Comparison of ENCODE assay signal across 18 cellular contexts in the genomic region with DNA sequence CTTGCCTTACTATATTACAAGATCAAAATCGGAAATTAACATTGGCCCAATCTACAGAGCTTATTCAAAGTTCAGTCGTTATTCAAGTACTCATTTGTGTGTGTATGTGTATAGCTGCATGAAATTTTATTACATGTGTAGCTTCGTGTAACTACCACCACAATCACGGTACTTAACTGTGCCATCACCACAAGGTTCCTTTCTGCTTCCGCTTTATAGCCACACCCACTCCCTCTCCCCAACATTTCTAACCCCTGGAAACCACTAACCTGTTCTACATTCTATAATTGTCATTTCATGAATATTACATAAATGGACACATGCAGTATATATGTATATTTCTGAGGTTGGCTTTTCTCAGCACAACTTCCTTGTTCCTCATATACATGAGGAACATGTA. TPM values are rescaled to one million over a fixed set of nuclear protein-coding genes. Genes with fewer than 3 reads are reported as not detected.
A peak's percentile ranks its signal among the peaks of the same experiment; 100 is the strongest.
DNase-seq lines count a peak whose midpoint lies in the region; ATAC-seq and TF ChIP-seq lines count a peak whose summit lies in the region.
"Had no signal": no experiment of that assay in that cellular context is flagged by ENCODE, and none has a peak within 500 bp of the region (broad histone marks: within the 10 kb centered on the region; RNA-seq: fewer than 3 reads in every experiment).

No MANE protein-coding gene starts in this region.

- DNase-seq in activated naive CD4-positive, alpha-beta T cell treated with anti-CD3 and anti-CD28 coated beads for 36 hours = no peak
- no peak for DNase-seq in activated naive CD4-positive, alpha-beta T cell (lab: John Stamatoyannopoulos, UW)
- no peak for DNase-seq in stimulated activated effector memory CD8-positive, alpha-beta T cell treated with anti-CD3 and anti-CD28 coated beads, Interleukin-12 subunit alpha, Interleukin-12 subunit beta, amount 100 ng/mL, for 72 hours (ENCODE audit: low spot score in 2 of 2)
- no peak for DNase-seq in endothelial cell (ENCODE audit: low spot score)
- DNase-seq: BE2C, IMR-90, Kasumi-1, NCI-H1105 treated with DMSO at 0.1 percent for 48 hours, NCI-H187, NCI-H446 treated with DMSO at 0.1 percent for 48 hours, NCI-H748 treated with DMSO at 0.1 percent for 48 hours had no signal

- H3K27ac Mint-ChIP-seq in activated naive CD4-positive, alpha-beta T cell treated with anti-CD3 and anti-CD28 coated beads for 36 hours = peak overlapping the region; percentile 44
- H3K27ac Mint-ChIP-seq in T-helper 1 cell treated with Interleukin-12 subunit alpha and Interleukin-12 subunit beta and Interleukin-4 antibody, amounts not matched to agents 30 μg/mL and 1 μg/mL, for 36 hours = peak overlapping the region; percentile 53
- H3K27ac Mint-ChIP-seq in activated T-helper 17 cell treated with anti-CD3 and anti-CD28 coated beads, Interleukin-2, amount 50 U/mL, for 72 hours = peak overlapping the region; percentile 89
- peak overlapping the region; percentile 63 for H3K27ac Mint-ChIP-seq in stimulated activated effector memory CD8-positive, alpha-beta T cell treated with anti-CD3 and anti-CD28 coated beads, Interleukin-12 subunit alpha, Interleukin-12 subunit beta, amount 100 ng/mL, for 72 hours
- no peak overlapping the region for H3K27ac Mint-ChIP-seq in endothelial cell (ENCODE audit: unreplicated experiment)

- TF ChIP-seq POLR2A in GM18505 (IDR thresholded peaks at IDR 0.05; ENCODE audit: borderline replicate concordance, extremely low read depth, insufficient read depth, insufficient read length) = no peak

- ATAC-seq in activated T-helper 17 cell treated with anti-CD3 and anti-CD28 coated beads, Interleukin-2, amount 50 U/mL, for 72 hours (replicated peaks) = peak; percentile 8
- ATAC-seq in stimulated activated effector memory CD8-positive, alpha-beta T cell treated with anti-CD3 and anti-CD28 coated beads, Interleukin-12 subunit alpha, Interleukin-12 subunit beta, amount 100 ng/mL, for 72 hours = no peak
- no peak for ATAC-seq in GM18505 (IDR thresholded peaks at IDR 0.05; ENCODE audit: unreplicated experiment)
- ATAC-seq: HCT116 had no signal

- intact Hi-C loops in activated naive CD4-positive, alpha-beta T cell treated with anti-CD3 and anti-CD28 coated beads for 36 hours (cut with micrococcal nuclease) = no loop called here

- no peaks in the 10 kb centered on the region for H3K27me3 Mint-ChIP-seq in activated naive CD4-positive, alpha-beta T cell treated with anti-CD3 and anti-CD28 coated beads for 36 hours (ENCODE audit: low read depth)
- H3K27me3 Mint-ChIP-seq in T-helper 1 cell treated with Interleukin-12 subunit alpha and Interleukin-12 subunit beta and Interleukin-4 antibody, amounts not matched to agents 30 μg/mL and 1 μg/mL, for 36 hours (ENCODE audit: low read depth) = no peaks in the 10 kb centered on the region
- H3K27me3 Mint-ChIP-seq in activated T-helper 17 cell treated with anti-CD3 and anti-CD28 coated beads, Interleukin-2, amount 50 U/mL, for 72 hours = no peaks in the 10 kb centered on the region
- H3K27me3 Mint-ChIP-seq in endothelial cell (ENCODE audit: unreplicated experiment) = peaks cover 2% of the 10 kb centered on the region

- no peak for TF ChIP-seq CTCF in endothelial cell (IDR thresholded peaks at IDR 0.05; ENCODE audit: unreplicated experiment)

- H3K36me3 Mint-ChIP-seq in activated naive CD4-positive, alpha-beta T cell treated with anti-CD3 and anti-CD28 coated beads for 36 hours (ENCODE audit: low read depth) = no peaks in the 10 kb centered on the region
- H3K36me3 Mint-ChIP-seq in T-helper 1 cell treated with Interleukin-12 subunit alpha and Interleukin-12 subunit beta and Interleukin-4 antibody, amounts not matched to agents 30 μg/mL and 1 μg/mL, for 36 hours (ENCODE audit: low read depth) = peaks cover 47% of the 10 kb centered on the region
- H3K36me3 Mint-ChIP-seq in activated T-helper 17 cell treated with anti-CD3 and anti-CD28 coated beads, Interleukin-2, amount 50 U/mL, for 72 hours (ENCODE audit: low read depth) = peaks cover 37% of the 10 kb centered on the region
- peaks cover 4% of the 10 kb centered on the region for H3K36me3 Mint-ChIP-seq in stimulated activated effector memory CD8-positive, alpha-beta T cell treated with anti-CD3 and anti-CD28 coated beads, Interleukin-12 subunit alpha, Interleukin-12 subunit beta, amount 100 ng/mL, for 72 hours
- no peaks in the 10 kb centered on the region for H3K36me3 Mint-ChIP-seq in endothelial cell (ENCODE audit: low read depth, unreplicated experiment)

- peaks cover 4% of the 10 kb centered on the region for H3K9me3 Mint-ChIP-seq in activated naive CD4-positive, alpha-beta T cell treated with anti-CD3 and anti-CD28 coated beads for 36 hours
- H3K9me3 Mint-ChIP-seq in T-helper 1 cell treated with Interleukin-12 subunit alpha and Interleukin-12 subunit beta and Interleukin-4 antibody, amounts not matched to agents 30 μg/mL and 1 μg/mL, for 36 hours = peaks cover 36% of the 10 kb centered on the region
- H3K9me3 Mint-ChIP-seq in activated T-helper 17 cell treated with anti-CD3 and anti-CD28 coated beads, Interleukin-2, amount 50 U/mL, for 72 hours = no peaks in the 10 kb centered on the region
- no peaks in the 10 kb centered on the region for H3K9me3 Mint-ChIP-seq in stimulated activated effector memory CD8-positive, alpha-beta T cell treated with anti-CD3 and anti-CD28 coated beads, Interleukin-12 subunit alpha, Interleukin-12 subunit beta, amount 100 ng/mL, for 72 hours
- H3K9me3 Mint-ChIP-seq in endothelial cell (ENCODE audit: unreplicated experiment) = no peaks in the 10 kb centered on the region

- peaks cover 62% of the 10 kb centered on the region for H3K4me1 Mint-ChIP-seq in activated naive CD4-positive, alpha-beta T cell treated with anti-CD3 and anti-CD28 coated beads for 36 hours (ENCODE audit: low read depth)
- H3K4me1 Mint-ChIP-seq in T-helper 1 cell treated with Interleukin-12 subunit alpha and Interleukin-12 subunit beta and Interleukin-4 antibody, amounts not matched to agents 30 μg/mL and 1 μg/mL, for 36 hours (ENCODE audit: low read depth) = peaks cover 72% of the 10 kb centered on the region
- H3K4me1 Mint-ChIP-seq in activated T-helper 17 cell treated with anti-CD3 and anti-CD28 coated beads, Interleukin-2, amount 50 U/mL, for 72 hours = peaks cover 50% of the 10 kb centered on the region
- H3K4me1 Mint-ChIP-seq in stimulated activated effector memory CD8-positive, alpha-beta T cell treated with anti-CD3 and anti-CD28 coated beads, Interleukin-12 subunit alpha, Interleukin-12 subunit beta, amount 100 ng/mL, for 72 hours = peaks cover 51% of the 10 kb centered on the region
- H3K4me1 Mint-ChIP-seq in endothelial cell (ENCODE audit: unreplicated experiment) = no peaks in the 10 kb centered on the region

- CTCF ChIA-PET in activated naive CD4-positive, alpha-beta T cell treated with anti-CD3 and anti-CD28 coated beads for 36 hours (lab: Charles Lee) = interaction anchor here (0.6 to 2.3 kb wide), 11 partner anchors 31 to 329 kb away, joined by 3 to 10 read pairs (median 3); no protein-coding TSS in a partner anchor

- peak overlapping the region; percentile 11 for H3K4me3 Mint-ChIP-seq in activated naive CD4-positive, alpha-beta T cell treated with anti-CD3 and anti-CD28 coated beads for 36 hours
- H3K4me3 Mint-ChIP-seq in T-helper 1 cell treated with Interleukin-12 subunit alpha and Interleukin-12 subunit beta and Interleukin-4 antibody, amounts not matched to agents 30 μg/mL and 1 μg/mL, for 36 hours = peak overlapping the region; percentile 11
- peak overlapping the region; percentile 76 for H3K4me3 Mint-ChIP-seq in activated T-helper 17 cell treated with anti-CD3 and anti-CD28 coated beads, Interleukin-2, amount 50 U/mL, for 72 hours
- no peak overlapping the region for H3K4me3 Mint-ChIP-seq in stimulated activated effector memory CD8-positive, alpha-beta T cell treated with anti-CD3 and anti-CD28 coated beads, Interleukin-12 subunit alpha, Interleukin-12 subunit beta, amount 100 ng/mL, for 72 hours
- H3K4me3 Mint-ChIP-seq in endothelial cell (ENCODE audit: unreplicated experiment) = no peak overlapping the region

RNA-seq across cellular contexts. Expression of a gene that starts 4.0 kb away (rescaled TPM):
- not detected for total RNA-seq in activated naive CD4-positive, alpha-beta T cell treated with anti-CD3 and anti-CD28 coated beads for 36 hours
- under 1 TPM; 0.42 to 0.67 TPM for total RNA-seq in activated T-helper 17 cell treated with anti-CD3 and anti-CD28 coated beads, Interleukin-2, amount 50 U/mL, for 72 hours
- total RNA-seq in endothelial cell (ENCODE audit: unreplicated experiment) = not detected
- total RNA-seq: Daoy, GM23248, HT-29, IMR-90 had no signal

RNA-seq across cellular contexts. Expression of a gene that starts 28.3 kb away (rescaled TPM):
- not detected for total RNA-seq in activated naive CD4-positive, alpha-beta T cell treated with anti-CD3 and anti-CD28 coated beads for 36 hours
- total RNA-seq in activated T-helper 17 cell treated with anti-CD3 and anti-CD28 coated beads, Interleukin-2, amount 50 U/mL, for 72 hours = not detected
- total RNA-seq in endothelial cell (ENCODE audit: unreplicated experiment) = not detected
- total RNA-seq: Daoy, GM23248, HT-29, IMR-90 had no signal

Comparison
In these comparisons a context has a peak if more than half of its experiments do, and no peak if none do; other contexts are left out.
1. H3K4me3 Mint-ChIP-seq: peak in activated naive CD4-positive, alpha-beta T cell treated with anti-CD3 and anti-CD28 coated beads for 36 hours (single experiment), T-helper 1 cell treated with Interleukin-12 subunit alpha and Interleukin-12 subunit beta and Interleukin-4 antibody, amounts not matched to agents 30 μg/mL and 1 μg/mL, for 36 hours (single experiment) and activated T-helper 17 cell treated with anti-CD3 and anti-CD28 coated beads, Interleukin-2, amount 50 U/mL, for 72 hours (single experiment); none in stimulated activated effector memory CD8-positive, alpha-beta T cell treated with anti-CD3 and anti-CD28 coated beads, Interleukin-12 subunit alpha, Interleukin-12 subunit beta, amount 100 ng/mL, for 72 hours (single experiment) and endothelial cell (single experiment).